37 cellular contexts compared by ENCODE assay signal in genomic region chr1:145747398-145748247, GRCh38. TPM values are rescaled to one million over a fixed set of nuclear protein-coding genes. Genes with fewer than 3 reads are reported as not detected.
DNase-seq lines count a peak whose midpoint lies in the region; ATAC-seq and TF ChIP-seq lines count a peak whose summit lies in the region.
"Had no signal": no experiment of that assay in that cellular context is flagged by ENCODE, and none has a peak within 500 bp of the region (broad histone marks: within the 10 kb centered on the region; RNA-seq: fewer than 3 reads in every experiment).

No MANE protein-coding gene starts in this region.

- H3K27ac Mint-ChIP-seq in CD14-positive monocyte, result peak overlapping the region in 4 of 7 donors; percentile 7 to 57 (median 36)
- no peak overlapping the region for H3K27ac Mint-ChIP-seq in activated naive CD4-positive, alpha-beta T cell treated with anti-CD3 and anti-CD28 coated beads for 36 hours
- H3K27ac Mint-ChIP-seq: activated CD4-positive, alpha-beta T cell treated with anti-CD3 and anti-CD28 coated beads for 36 hours; activated T-helper 2 cell treated with anti-CD3 and anti-CD28 coated beads, Interferon-gamma antibody, Interleukin-2, Interleukin-4, amounts not matched to agents 10 μg/mL and 5 μg/mL and 100 μg/mL, durations not matched to agents 14 hours and 24 hours and 36 hours; nephron had no signal

- TF ChIP-seq CTCF in CD14-positive monocyte (IDR thresholded peaks at IDR 0.05) (no peak), HL-60 (IDR thresholded peaks at IDR 0.05; ENCODE audit: insufficient read depth, low read length) (no peak), lower lobe of right lung (IDR thresholded peaks at IDR 0.05) (no peak)

- DNase-seq in CD14-positive monocyte (ENCODE audit: low spot score) (no peak), HL-60 (ENCODE audit: low read depth in 1 of 2, low spot score in 1 of 2) (peak; percentile 2 to 61), SJCRH30 (peak; percentile 15 to 64), lower lobe of right lung (no peak), NCI-H1105 treated with DMSO at 0.1 percent for 48 hours (lab: John Stamatoyannopoulos, UW) (no peak), NCI-H2029 (lab: John Stamatoyannopoulos, UW) (no peak)
- DNase-seq in activated naive CD4-positive, alpha-beta T cell treated with anti-CD3 and anti-CD28 coated beads for 36 hours, result no peak
- DNase-seq: ACHN; activated CD4-positive, alpha-beta T cell treated with anti-CD3 and anti-CD28 coated beads for 36 hours; activated CD8-positive, alpha-beta memory T cell treated with anti-CD3 and anti-CD28 coated beads for 24 hours; activated T-cell treated with anti-CD3 and anti-CD28 coated beads for 4 hours; BE2C; DMS153; dorsolateral prefrontal cortex; gastrocnemius medialis; hippocampal formation; Kasumi-1; mucosa of descending colon; NCI-H1694 treated with DMSO at 0.1 percent for 48 hours; NCI-H2171; NCI-H510A treated with DMSO at 0.1 percent for 48 hours; ovary; PC-9; SK-N-SH; stimulated activated naive CD4-positive, alpha-beta T cell treated with Interleukin-2 at 50 U/mL for 16 hours; T-helper 2 cell; uterus had no signal

- ATAC-seq in lower lobe of right lung, result peak; percentile 38 to 61
- no peak for ATAC-seq in HG03520 (IDR thresholded peaks at IDR 0.05; ENCODE audit: unreplicated experiment)
- ATAC-seq: activated CD4-positive, alpha-beta T cell treated with anti-CD3 and anti-CD28 coated beads for 36 hours; activated naive CD4-positive, alpha-beta T cell treated with anti-CD3 and anti-CD28 coated beads, Interleukin-2, amount 50 U/mL, for 72 hours; gastrocnemius medialis; GM12878; mucosa of descending colon had no signal

- no peak overlapping the region for H3K4me3 Mint-ChIP-seq in CD14-positive monocyte
- no peak overlapping the region for H3K4me3 Mint-ChIP-seq in activated naive CD4-positive, alpha-beta T cell treated with anti-CD3 and anti-CD28 coated beads for 36 hours
- H3K4me3 Mint-ChIP-seq: activated CD4-positive, alpha-beta T cell treated with anti-CD3 and anti-CD28 coated beads for 36 hours; nephron had no signal

- no peaks in the 10 kb centered on the region for H3K27me3 Mint-ChIP-seq in CD14-positive monocyte (ENCODE audit: low read depth in 3 of 3)
- H3K27me3 Mint-ChIP-seq in activated naive CD4-positive, alpha-beta T cell treated with anti-CD3 and anti-CD28 coated beads for 36 hours (ENCODE audit: low read depth), result no peaks in the 10 kb centered on the region
- H3K27me3 Mint-ChIP-seq: activated CD4-positive, alpha-beta T cell treated with anti-CD3 and anti-CD28 coated beads for 36 hours had no signal

- CTCF ChIA-PET in activated naive CD4-positive, alpha-beta T cell treated with anti-CD3 and anti-CD28 coated beads for 36 hours (lab: Charles Lee), result no interaction called here

- peaks cover 28% of the 10 kb centered on the region for H3K4me1 Mint-ChIP-seq in CD14-positive monocyte
- peaks cover 7% of the 10 kb centered on the region for H3K4me1 Mint-ChIP-seq in activated naive CD4-positive, alpha-beta T cell treated with anti-CD3 and anti-CD28 coated beads for 36 hours (ENCODE audit: low read depth)
- H3K4me1 Mint-ChIP-seq: nephron had no signal

- H3K27ac ChIP-seq in HL-60 (replicated peaks) (peak overlapping the region; percentile 67), SJCRH30 (peak overlapping the region; percentile 50), lower lobe of right lung (no peak overlapping the region)
- H3K27ac ChIP-seq: dorsolateral prefrontal cortex, gastrocnemius medialis, ovary, PC-9, uterus, VCaP had no signal

- peaks cover 17% of the 10 kb centered on the region for H3K4me1 ChIP-seq in SJCRH30
- no peaks in the 10 kb centered on the region for H3K4me1 ChIP-seq in lower lobe of right lung
- H3K4me1 ChIP-seq: BE2C, gastrocnemius medialis had no signal

- H3K27me3 ChIP-seq in HL-60 (ENCODE audit: insufficient read depth, poor library complexity, severe bottlenecking), result no peaks in the 10 kb centered on the region
- no peaks in the 10 kb centered on the region for H3K27me3 ChIP-seq in SJCRH30
- no peaks in the 10 kb centered on the region for H3K27me3 ChIP-seq in lower lobe of right lung (ENCODE audit: low read depth)
- H3K27me3 ChIP-seq: BE2C, dorsolateral prefrontal cortex, gastrocnemius medialis, ovary, uterus had no signal

- intact Hi-C loops in CD14-positive monocyte (cut with micrococcal nuclease), result no loop called here
- intact Hi-C loops in lower lobe of right lung (cut with DNase I), result no loop called here
- intact Hi-C loops in activated naive CD4-positive, alpha-beta T cell treated with anti-CD3 and anti-CD28 coated beads for 36 hours (cut with micrococcal nuclease), result loop anchor here (5.0 kb wide), 1 partner anchor 55 kb away; no protein-coding TSS in a partner anchor

- H3K36me3 Mint-ChIP-seq in CD14-positive monocyte, result peaks cover 83 to 89% of the 10 kb centered on the region in 2 donors
- peaks cover 17% of the 10 kb centered on the region for H3K36me3 Mint-ChIP-seq in activated naive CD4-positive, alpha-beta T cell treated with anti-CD3 and anti-CD28 coated beads for 36 hours (ENCODE audit: low read depth)

- H3K9me3 Mint-ChIP-seq in CD14-positive monocyte, result no peaks in the 10 kb centered on the region
- H3K9me3 Mint-ChIP-seq in activated naive CD4-positive, alpha-beta T cell treated with anti-CD3 and anti-CD28 coated beads for 36 hours, result no peaks in the 10 kb centered on the region
- H3K9me3 Mint-ChIP-seq: activated naive CD4-positive, alpha-beta T cell treated with anti-CD3 and anti-CD28 coated beads, Interleukin-2, amount 50 U/mL, for 72 hours; activated T-helper 2 cell treated with anti-CD3 and anti-CD28 coated beads, Interferon-gamma antibody, Interleukin-2, Interleukin-4, amounts not matched to agents 10 μg/mL and 5 μg/mL and 100 μg/mL, durations not matched to agents 14 hours and 24 hours and 36 hours; nephron had no signal

- peaks cover 23% of the 10 kb centered on the region for H3K36me3 ChIP-seq in SJCRH30
- H3K36me3 ChIP-seq in lower lobe of right lung, result peaks cover 94% of the 10 kb centered on the region
- H3K36me3 ChIP-seq: ovary, uterus had no signal

- H3K4me3 ChIP-seq in HL-60 (replicated peaks; ENCODE audit: insufficient read depth, low read length), result no peak overlapping the region
- H3K4me3 ChIP-seq in SJCRH30, result no peak overlapping the region
- no peak overlapping the region for H3K4me3 ChIP-seq in lower lobe of right lung
- H3K4me3 ChIP-seq: dorsolateral prefrontal cortex, gastrocnemius medialis, GM12878, mucosa of descending colon, ovary, PC-9, uterus had no signal

- H3K9me3 ChIP-seq in SJCRH30 (replicated peaks) (no peaks in the 10 kb centered on the region), lower lobe of right lung (no peaks in the 10 kb centered on the region)
- H3K9me3 ChIP-seq: BE2C, gastrocnemius medialis, mucosa of descending colon, ovary, SK-N-SH, uterus had no signal

RNA-seq across cellular contexts. Expression of gene CD160, which starts 28.3 kb away (rescaled TPM):
- polyA plus RNA-seq in CD14-positive monocyte, result 1 to 10 TPM in 1 of 2 donors, under 1 TPM in 1; 0.16 to 1.4 TPM
- not detected in 2 replicates for total RNA-seq in SJCRH30 (2014; rRNA removed; shearing (Covaris generic))
- 1.1 TPM for total RNA-seq in lower lobe of right lung
- total RNA-seq in activated naive CD4-positive, alpha-beta T cell treated with anti-CD3 and anti-CD28 coated beads for 36 hours, result not detected
- total RNA-seq: activated T-helper 2 cell treated with anti-CD3 and anti-CD28 coated beads, Interferon-gamma antibody, Interleukin-2, Interleukin-4, amounts not matched to agents 10 μg/mL and 5 μg/mL and 100 μg/mL, durations not matched to agents 14 hours and 24 hours and 36 hours; chondrocyte; fibroblast of lung; gastrocnemius medialis; lung microvascular endothelial cell; PC-9; temporal lobe had no signal
- polyA plus RNA-seq: fibroblast of lung, SK-N-SH had no signal

RNA-seq across cellular contexts. Expression of gene PDZK1, which starts 40.5 kb away (rescaled TPM):
- polyA plus RNA-seq in CD14-positive monocyte, result not detected
- 1.6 and 2.8 TPM in 2 replicates for total RNA-seq in SJCRH30 (2014; rRNA removed; shearing (Covaris generic))
- not detected for total RNA-seq in lower lobe of right lung
- not detected for total RNA-seq in activated naive CD4-positive, alpha-beta T cell treated with anti-CD3 and anti-CD28 coated beads for 36 hours
- total RNA-seq: activated CD4-positive, alpha-beta T cell treated with anti-CD3 and anti-CD28 coated beads for 36 hours; activated naive CD4-positive, alpha-beta T cell treated with anti-CD3 and anti-CD28 coated beads, Interleukin-2, amount 50 U/mL, for 72 hours; activated T-helper 2 cell treated with anti-CD3 and anti-CD28 coated beads, Interferon-gamma antibody, Interleukin-2, Interleukin-4, amounts not matched to agents 10 μg/mL and 5 μg/mL and 100 μg/mL, durations not matched to agents 14 hours and 24 hours and 36 hours; lung microvascular endothelial cell had no signal

Comparison
In these comparisons a context has a peak if more than half of its experiments do, and no peak if none do; other contexts are left out.
1. DNase-seq: peak in HL-60 (2 of 2) and SJCRH30 (2 of 2); none in CD14-positive monocyte (single experiment), lower lobe of right lung (single experiment), NCI-H1105 treated with DMSO at 0.1 percent for 48 hours (single experiment), NCI-H2029 (single experiment) and activated naive CD4-positive, alpha-beta T cell treated with anti-CD3 and anti-CD28 coated beads for 36 hours (single experiment).